11 cellular contexts compared by ENCODE assay signal in genomic region chr5:125196479-125197183, GRCh38.
DNase-seq lines count a peak whose midpoint lies in the region; ATAC-seq and TF ChIP-seq lines count a peak whose summit lies in the region.
"Had no signal": no experiment of that assay in that cellular context is flagged by ENCODE, and none has a peak within 500 bp of the region (broad histone marks: within the 10 kb centered on the region; RNA-seq: fewer than 3 reads in every experiment).

No MANE protein-coding gene starts in this region.

- H2BK15ac ChIP-seq in mesendoderm (replicated peaks; ENCODE audit: low read depth) = no peak overlapping the region

- H2BK120ac ChIP-seq in mesendoderm (ENCODE audit: low read depth, low read length) = no peak overlapping the region

- H3K4me2 ChIP-seq in mesendoderm (ENCODE audit: low read length) = no peak overlapping the region

- no peak overlapping the region for H2BK5ac ChIP-seq in mesendoderm (ENCODE audit: low read length)

- no peaks in the 10 kb centered on the region for H3K79me1 ChIP-seq in mesendoderm (ENCODE audit: low read length)

- H4K8ac ChIP-seq in mesendoderm (ENCODE audit: low read depth, low read length) = no peak overlapping the region

- H3K4ac ChIP-seq in mesendoderm (ENCODE audit: low read depth, low read length) = no peak overlapping the region

- no CpG with 5 or more reads among the region's 13 CpGs for WGBS in mesendoderm (ENCODE audit: extremely low coverage, insufficient coverage, low lambda C conversion rate)

- no peak overlapping the region for H3K23ac ChIP-seq in mesendoderm (ENCODE audit: low read length)

- TF ChIP-seq CTCF in WERI-Rb-1 (IDR thresholded peaks at IDR 0.05; ENCODE audit: low read depth, low read length) = no peak

- peak overlapping the region; percentile 66 for H3K27ac ChIP-seq in WERI-Rb-1
- H3K27ac ChIP-seq in mesendoderm (ENCODE audit: low read depth, low read length) = no peak overlapping the region

- H4K5ac ChIP-seq in mesendoderm (ENCODE audit: low read length) = no peak overlapping the region

- H2AK5ac ChIP-seq in mesendoderm (ENCODE audit: low read length) = no peak overlapping the region

- no peaks in the 10 kb centered on the region for H3K27me3 ChIP-seq in WERI-Rb-1 (ENCODE audit: insufficient read depth, low read depth, severe bottlenecking)
- H3K27me3 ChIP-seq in mesendoderm (ENCODE audit: insufficient read depth, low read length, poor library complexity) = no peaks in the 10 kb centered on the region

- no peak overlapping the region for H3K9ac ChIP-seq in mesendoderm (ENCODE audit: low read length)

- ATAC-seq in Right ventricle myocardium inferior (peak; percentile 90), HG03521 (IDR thresholded peaks at IDR 0.05; ENCODE audit: unreplicated experiment) (no peak)

- peak overlapping the region; percentile 36 for H3K4me3 ChIP-seq in WERI-Rb-1 (ENCODE audit: low read depth, low read length)
- H3K4me3 ChIP-seq in mesendoderm (ENCODE audit: low read length) = no peak overlapping the region

- no peak overlapping the region for H3K18ac ChIP-seq in mesendoderm (ENCODE audit: low read length)

- H3K56ac ChIP-seq in mesendoderm (ENCODE audit: low read length) = no peak overlapping the region

- DNase-seq in Right ventricle myocardium inferior (ENCODE audit: missing footprints) (no peak), cardiac septum (ENCODE audit: low spot score) (no peak), WERI-Rb-1 (peak; percentile 54), mesendoderm (peak; percentile 68), cortex of kidney (lab: John Stamatoyannopoulos, UW) (no peak), SHP77 treated with DMSO at 0.1 percent for 48 hours (lab: John Stamatoyannopoulos, UW) (no peak), epidermal melanocyte (ENCODE audit: insufficient read length, low spot score) (no peak)
- DNase-seq: activated CD4-positive, alpha-beta memory T cell treated with anti-CD3 and anti-CD28 coated beads, Interleukin-2, amount 10 ng/mL, durations not matched to agents 7 days and 5 days; activated naive CD4-positive, alpha-beta T cell treated with Interleukin-2 at 50 U/mL for 16 hours; stimulated activated CD4-positive, alpha-beta T cell treated with anti-CD3 and anti-CD28 coated beads, Interleukin-12 subunit alpha, Interleukin-12 subunit beta, amount 100 ng/mL, for 4 hours had no signal

- H3K36me3 ChIP-seq in WERI-Rb-1 (no peaks in the 10 kb centered on the region), mesendoderm (ENCODE audit: control insufficient read depth, insufficient read depth, low read length) (no peaks in the 10 kb centered on the region)

- no peaks in the 10 kb centered on the region for H3K9me3 ChIP-seq in WERI-Rb-1 (ENCODE audit: severe bottlenecking)

- peaks cover 4% of the 10 kb centered on the region for H3K4me1 ChIP-seq in mesendoderm (ENCODE audit: control insufficient read depth, low read depth, low read length)

- no peaks in the 10 kb centered on the region for H3K79me2 ChIP-seq in mesendoderm (ENCODE audit: control insufficient read depth, insufficient read depth, low read length)

- intact Hi-C loops in Right ventricle myocardium inferior (cut with DNase I) = loop anchor here (5.0 kb wide), 1 partner anchor 289 kb away; no protein-coding TSS in a partner anchor
- intact Hi-C loops in cardiac septum (cut with DNase I) = loop anchor here (5.0 kb wide), 3 partner anchors 154 to 449 kb away; partner anchors contain the start of gene ZNF608

Comparison
In these comparisons a context has a peak if more than half of its experiments do, and no peak if none do; other contexts are left out.
1. DNase-seq: peak in WERI-Rb-1 (single experiment) and mesendoderm (single experiment); none in Right ventricle myocardium inferior (single experiment), cardiac septum (single experiment), cortex of kidney (single experiment), SHP77 treated with DMSO at 0.1 percent for 48 hours (single experiment) and epidermal melanocyte (single experiment).